36 cellular contexts compared by ENCODE assay signal in the genomic region with DNA sequence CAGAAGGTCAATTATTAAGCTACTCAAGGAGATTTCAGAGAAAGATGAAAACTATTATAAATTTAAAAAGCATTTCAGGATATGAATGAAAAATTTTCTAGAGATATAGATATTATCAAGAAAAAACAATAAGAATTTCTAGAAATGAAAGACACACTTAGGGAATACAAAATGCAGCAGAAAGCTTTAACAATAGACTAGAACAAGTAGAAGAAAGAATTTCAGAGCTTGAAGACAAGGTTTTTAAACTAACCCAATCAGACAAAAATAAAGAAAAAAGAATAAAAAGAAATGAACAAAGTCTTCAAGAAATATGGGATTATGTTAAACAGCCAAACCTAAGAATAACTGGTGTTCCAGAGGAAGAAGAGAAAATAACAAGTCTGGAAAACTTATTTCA. TPM values are rescaled to one million over a fixed set of nuclear protein-coding genes. Genes with fewer than 3 reads are reported as not detected.
"Had no signal": no experiment of that assay in that cellular context is flagged by ENCODE, and none has a peak within 500 bp of the region (broad histone marks: within the 10 kb centered on the region; RNA-seq: fewer than 3 reads in every experiment).

No MANE protein-coding gene starts in this region.

- H3K4me1 ChIP-seq: adrenal gland, breast epithelium, gastrocnemius medialis, heart left ventricle had no signal

- H3K4me3 ChIP-seq: adrenal gland, breast epithelium, cardiac muscle cell, coronary artery, dorsolateral prefrontal cortex, gastrocnemius medialis, heart left ventricle had no signal

- H3K27ac Mint-ChIP-seq: activated B cell treated with CpG ODN at 0.5 μM for 24 hours; activated CD8-positive, alpha-beta T cell treated with anti-CD3 and anti-CD28 coated beads for 36 hours; activated naive CD4-positive, alpha-beta T cell treated with anti-CD3 and anti-CD28 coated beads for 36 hours; activated naive CD4-positive, alpha-beta T cell treated with anti-CD3 and anti-CD28 coated beads, Interleukin-2, amount 50 U/mL, for 24 hours; activated naive CD8-positive, alpha-beta T cell treated with anti-CD3 and anti-CD28 coated beads for 36 hours; activated naive CD8-positive, alpha-beta T cell treated with anti-CD3 and anti-CD28 coated beads, Interleukin-2, amount 50 U/mL, for 24 hours; activated T-helper 17 cell treated with anti-CD3 and anti-CD28 coated beads, Interleukin-2, amount 50 U/mL, for 72 hours; brain; dendritic cell treated with granulocyte-macrophage colony-stimulating factor and Interleukin-4, amounts not matched to agents 40 ng/mL and 50 ng/mL, for 4 days; endodermal cell; T-helper 17 cell; T-helper 2 cell treated with Interferon-gamma antibody and Interleukin-4, amounts not matched to agents 5 μg/mL and 100 μg/mL, for 36 hours had no signal

- DNase-seq: activated B cell treated with CpG ODN at 0.5 μM for 24 hours; activated CD4-positive, alpha-beta T cell treated with anti-CD3 and anti-CD28 coated beads for 48 hours; activated CD4-positive, alpha-beta T cell treated with anti-CD3 and anti-CD28 coated beads, Interleukin-2, amount 50 U/mL, for 1 hour; activated CD4-positive, alpha-beta T cell treated with anti-CD3 and anti-CD28 coated beads, Interleukin-2, amount 50 U/mL, for 48 hours; activated CD8-positive, alpha-beta memory T cell treated with anti-CD3 and anti-CD28 coated beads for 24 hours; activated CD8-positive, alpha-beta T cell treated with anti-CD3 and anti-CD28 coated beads for 36 hours; activated effector memory CD4-positive, alpha-beta T cell treated with Interleukin-2 at 50 U/mL for 16 hours; activated naive CD4-positive, alpha-beta T cell treated with anti-CD3 and anti-CD28 coated beads for 36 hours; activated naive CD8-positive, alpha-beta T cell treated with anti-CD3 and anti-CD28 coated beads for 36 hours; activated naive CD8-positive, alpha-beta T cell treated with anti-CD3 and anti-CD28 coated beads, Interleukin-2, amount 50 U/mL, for 24 hours; activated T-cell treated with anti-CD3 and anti-CD28 coated beads, Interleukin-2, amount 50 U/mL, for 4 hours; adrenal gland; amygdala; aorta; central memory CD4-positive, alpha-beta T cell; dorsolateral prefrontal cortex; effector memory CD4-positive, alpha-beta T cell; endodermal cell; foreskin fibroblast; gastrocnemius medialis; glutamatergic neuron; heart left ventricle; T-helper 17 cell; T1000; WERI-Rb-1 had no signal

- H3K4me1 Mint-ChIP-seq: activated B cell treated with CpG ODN at 0.5 μM for 24 hours; activated naive CD4-positive, alpha-beta T cell treated with anti-CD3 and anti-CD28 coated beads, Interleukin-2, amount 50 U/mL, for 24 hours; activated naive CD8-positive, alpha-beta T cell treated with anti-CD3 and anti-CD28 coated beads for 36 hours; brain; endodermal cell had no signal

- H3K4me3 Mint-ChIP-seq: activated B cell treated with CpG ODN at 0.5 μM for 24 hours; activated CD8-positive, alpha-beta T cell treated with anti-CD3 and anti-CD28 coated beads for 36 hours; activated naive CD4-positive, alpha-beta T cell treated with anti-CD3 and anti-CD28 coated beads for 36 hours; activated naive CD4-positive, alpha-beta T cell treated with anti-CD3 and anti-CD28 coated beads, Interleukin-2, amount 50 U/mL, for 24 hours; activated naive CD8-positive, alpha-beta T cell treated with anti-CD3 and anti-CD28 coated beads for 36 hours; activated naive CD8-positive, alpha-beta T cell treated with anti-CD3 and anti-CD28 coated beads, Interleukin-2, amount 50 U/mL, for 24 hours; activated T-cell treated with anti-CD3 and anti-CD28 coated beads, Interleukin-2, amount 50 U/mL, for 4 hours; activated T-helper 17 cell treated with anti-CD3 and anti-CD28 coated beads, Interleukin-2, amount 50 U/mL, for 72 hours; brain; dendritic cell treated with granulocyte-macrophage colony-stimulating factor and Interleukin-4, amounts not matched to agents 40 ng/mL and 50 ng/mL, for 4 days; endodermal cell; T-helper 17 cell; T-helper 2 cell treated with Interferon-gamma antibody and Interleukin-4, amounts not matched to agents 5 μg/mL and 100 μg/mL, for 36 hours had no signal

- H3K9me3 ChIP-seq: gastrocnemius medialis had no signal

- H3K27ac ChIP-seq: adrenal gland, breast epithelium, cardiac muscle cell, coronary artery, dorsolateral prefrontal cortex, gastrocnemius medialis, heart left ventricle, WERI-Rb-1 had no signal

- ATAC-seq: activated CD4-positive, CD25-positive, alpha-beta regulatory T cell treated with anti-CD3 and anti-CD28 coated beads, Interleukin-2, amount 50 U/mL, for 24 hours; activated CD8-positive, alpha-beta T cell treated with anti-CD3 and anti-CD28 coated beads for 36 hours; activated naive CD8-positive, alpha-beta T cell treated with anti-CD3 and anti-CD28 coated beads, Interleukin-2, amount 50 U/mL, for 24 hours; activated T-cell treated with anti-CD3 and anti-CD28 coated beads, Interleukin-2, amount 50 U/mL, for 4 hours; activated T-helper 17 cell treated with anti-CD3 and anti-CD28 coated beads, Interleukin-2, amount 50 U/mL, for 72 hours; esophagus mucosa; gastrocnemius medialis; heart left ventricle; T-helper 17 cell had no signal

- H3K27me3 ChIP-seq: adrenal gland, breast epithelium, cardiac muscle cell, dorsolateral prefrontal cortex, gastrocnemius medialis, heart left ventricle had no signal

- H3K36me3 ChIP-seq: adrenal gland, breast epithelium, cardiac muscle cell, gastrocnemius medialis, WERI-Rb-1 had no signal

- H3K27me3 Mint-ChIP-seq: activated B cell treated with CpG ODN at 0.5 μM for 24 hours; activated CD8-positive, alpha-beta T cell treated with anti-CD3 and anti-CD28 coated beads for 36 hours; activated naive CD4-positive, alpha-beta T cell treated with anti-CD3 and anti-CD28 coated beads, Interleukin-2, amount 50 U/mL, for 24 hours; activated naive CD8-positive, alpha-beta T cell treated with anti-CD3 and anti-CD28 coated beads for 36 hours; activated naive CD8-positive, alpha-beta T cell treated with anti-CD3 and anti-CD28 coated beads, Interleukin-2, amount 50 U/mL, for 24 hours; activated T-helper 17 cell treated with anti-CD3 and anti-CD28 coated beads, Interleukin-2, amount 50 U/mL, for 72 hours; brain; dendritic cell treated with granulocyte-macrophage colony-stimulating factor and Interleukin-4, amounts not matched to agents 40 ng/mL and 50 ng/mL, for 4 days; T-helper 17 cell had no signal

RNA-seq across cellular contexts. Expression of a gene that starts 34.4 kb away (rescaled TPM):
- total RNA-seq: epithelial cell of proximal tubule had no signal
